In genomic region chr18:23458830-23459529, GRCh38 we compare ENCODE assay signal across 11 cellular contexts. TPM values are rescaled to one million over a fixed set of nuclear protein-coding genes. Genes with fewer than 3 reads are reported as not detected.
DNase-seq lines count a peak whose midpoint lies in the region; ATAC-seq, FAIRE-seq and TF ChIP-seq lines count a peak whose summit lies in the region.
"Had no signal": no experiment of that assay in that cellular context is flagged by ENCODE, and none has a peak within 500 bp of the region (broad histone marks: within the 10 kb centered on the region; RNA-seq: fewer than 3 reads in every experiment).

No MANE protein-coding gene starts in this region.

- H3K36me3 ChIP-seq in endothelial cell of umbilical vein (ENCODE audit: control insufficient read depth in 2 of 2, extremely low read depth in 1 of 2, insufficient read depth in 2 of 2, low read length in 2 of 2): peaks cover 5 to 6% of the 10 kb centered on the region in 2 experiments
- no peaks in the 10 kb centered on the region; the same call in 1 of the 2 replicates for H3K36me3 ChIP-seq in GM23338 (ENCODE audit: insufficient read depth)

- H3K9ac ChIP-seq in endothelial cell of umbilical vein (replicated peaks; ENCODE audit: extremely low read depth, insufficient read depth, low read length): no peak overlapping the region

- CTCF ChIA-PET in endothelial cell of umbilical vein (lab: Charles Lee): interaction anchor here (0.6 to 1.9 kb wide), 2 partner anchors 13 to 428 kb away, joined by 3 to 5 read pairs; no protein-coding TSS in a partner anchor

- DNase-seq in D721Med (ENCODE audit: insufficient read length, low spot score): no peak
- DNase-seq in NCI-H446 treated with DMSO at 0.1 percent for 48 hours (lab: John Stamatoyannopoulos, UW): peak; percentile 5
- DNase-seq in endothelial cell of umbilical vein (ENCODE audit: low read depth, low spot score): peak; percentile 7
- no peak for DNase-seq in natural killer cell treated with Interleukin-12 subunit alpha and Interleukin-12 subunit beta and Interleukin-15 and Interleukin-18, amount 100 ng/mL, for 72 hours (ENCODE audit: low spot score)
- DNase-seq in GM23338 (ENCODE audit: low spot score): no peak
- DNase-seq: caudate nucleus; foreskin keratinocyte; posterior cingulate gyrus; stimulated activated naive CD8-positive, alpha-beta T cell treated with anti-CD3 and anti-CD28 coated beads, Interleukin-15, Interleukin-2, amounts not matched to agents 100 U/mL and 50 U/mL, for 24 hours had no signal

- H3K9me2 ChIP-seq in GM23338 (ENCODE audit: insufficient read depth): no peaks in the 10 kb centered on the region

- no peak overlapping the region for H2AFZ ChIP-seq in endothelial cell of umbilical vein (ENCODE audit: low read depth, low read length)
- no peak overlapping the region for H2AFZ ChIP-seq in GM23338

- no peaks in the 10 kb centered on the region for H3F3A ChIP-seq in GM23338 (replicated peaks; ENCODE audit: low read depth)

- H3K4me3 Mint-ChIP-seq in natural killer cell treated with Interleukin-12 subunit alpha and Interleukin-12 subunit beta and Interleukin-15 and Interleukin-18, amount 100 ng/mL, for 72 hours: peak overlapping the region; percentile 58
- no peak overlapping the region for H3K4me3 Mint-ChIP-seq in GM23338

- H3K4me3 ChIP-seq in endothelial cell of umbilical vein (replicated peaks in 1 of 3; ENCODE audit: insufficient read depth in 1 of 3, low read depth in 1 of 3, low read length in 3 of 3) (no peak overlapping the region), GM23338 (no peak overlapping the region)

- H3K27ac ChIP-seq in endothelial cell of umbilical vein (ENCODE audit: insufficient read depth, low read depth, low read length) (no peak overlapping the region), GM23338 (ENCODE audit: low read depth) (no peak overlapping the region)
- H3K27ac ChIP-seq: foreskin keratinocyte had no signal

- H3K79me2 ChIP-seq in endothelial cell of umbilical vein (ENCODE audit: control insufficient read depth, insufficient read depth, low read length) (peaks cover 79% of the 10 kb centered on the region), GM23338 (replicated peaks; ENCODE audit: insufficient read depth) (peaks cover 75% of the 10 kb centered on the region)

- FAIRE-seq in D721Med (lab: Jason Lieb, UNC) (peak; percentile 51), endothelial cell of umbilical vein (lab: Jason Lieb, UNC) (no peak)

- H4K20me1 ChIP-seq in endothelial cell of umbilical vein (replicated peaks; ENCODE audit: control insufficient read depth, extremely low read depth, insufficient read depth, low read length): peaks cover 13% of the 10 kb centered on the region
- peaks cover 11% of the 10 kb centered on the region for H4K20me1 ChIP-seq in GM23338 (replicated peaks; ENCODE audit: insufficient read depth)

- dilution Hi-C loops in endothelial cell of umbilical vein (cut with MboI; ENCODE audit: extremely low pct_ligation_motif_present, low sequenced_read_pairs): no loop called here

- TF ChIP-seq CTCF in D721Med (IDR thresholded peaks at IDR 0.05; ENCODE audit: insufficient read depth, missing control alignments): no peak
- no peak for TF ChIP-seq CTCF in endothelial cell of umbilical vein (IDR thresholded peaks at IDR 0.05; ENCODE audit: extremely low read depth in 1 of 2, insufficient read depth in 1 of 2, low read depth in 1 of 2, low read length in 2 of 2)
- TF ChIP-seq CTCF in GM23338 (conservative IDR thresholded peaks at IDR 0.05; ENCODE audit: low read depth in 2 of 2): no peak

- H3K4me1 ChIP-seq in endothelial cell of umbilical vein (ENCODE audit: control insufficient read depth, extremely low read depth, insufficient read depth, low read length) (peaks cover 13% of the 10 kb centered on the region), GM23338 (ENCODE audit: insufficient read depth) (0 out of 2 replicates have a peak, but pooled peaks cover 5% of the 10 kb centered on the region)
- H3K4me1 ChIP-seq: foreskin keratinocyte had no signal

- H3K4me1 Mint-ChIP-seq in natural killer cell treated with Interleukin-12 subunit alpha and Interleukin-12 subunit beta and Interleukin-15 and Interleukin-18, amount 100 ng/mL, for 72 hours (ENCODE audit: low read depth in 2 of 2): peaks cover 58 to 65% of the 10 kb centered on the region in 2 donors
- peaks cover 5% of the 10 kb centered on the region for H3K4me1 Mint-ChIP-seq in GM23338

- H3K27me3 Mint-ChIP-seq in natural killer cell treated with Interleukin-12 subunit alpha and Interleukin-12 subunit beta and Interleukin-15 and Interleukin-18, amount 100 ng/mL, for 72 hours: no peaks in the 10 kb centered on the region
- no peaks in the 10 kb centered on the region for H3K27me3 Mint-ChIP-seq in GM23338 (ENCODE audit: insufficient read depth, low read depth, poor library complexity)

- intact Hi-C loops in endothelial cell of umbilical vein (cut with micrococcal nuclease): loop anchor here (5.0 kb wide), 1 partner anchor 527 kb away; the partner anchor contains the start of gene RBBP8

- no peaks in the 10 kb centered on the region for H3K9me3 ChIP-seq in endothelial cell of umbilical vein (replicated peaks; ENCODE audit: control insufficient read depth, insufficient read depth, low read length)

- peaks cover 17% of the 10 kb centered on the region for H3K36me3 Mint-ChIP-seq in natural killer cell treated with Interleukin-12 subunit alpha and Interleukin-12 subunit beta and Interleukin-15 and Interleukin-18, amount 100 ng/mL, for 72 hours
- peaks cover 12% of the 10 kb centered on the region for H3K36me3 Mint-ChIP-seq in GM23338 (ENCODE audit: low read depth)

- no peaks in the 10 kb centered on the region for H3K9me3 Mint-ChIP-seq in natural killer cell treated with Interleukin-12 subunit alpha and Interleukin-12 subunit beta and Interleukin-15 and Interleukin-18, amount 100 ng/mL, for 72 hours
- H3K9me3 Mint-ChIP-seq in GM23338: no peaks in the 10 kb centered on the region

- H3K27ac Mint-ChIP-seq in natural killer cell treated with Interleukin-12 subunit alpha and Interleukin-12 subunit beta and Interleukin-15 and Interleukin-18, amount 100 ng/mL, for 72 hours: peak overlapping the region; percentile 46 to 58
- H3K27ac Mint-ChIP-seq in GM23338: no peak overlapping the region

- peak; percentile 69 to 78 for ATAC-seq in natural killer cell treated with Interleukin-12 subunit alpha and Interleukin-12 subunit beta and Interleukin-15 and Interleukin-18, amount 100 ng/mL, for 72 hours
- no peak for ATAC-seq in GM23338
- no peak for ATAC-seq in GM19467 (IDR thresholded peaks at IDR 0.05; ENCODE audit: unreplicated experiment)
- no peak for ATAC-seq in GM18520 (IDR thresholded peaks at IDR 0.05; ENCODE audit: unreplicated experiment)
- ATAC-seq: foreskin keratinocyte; stimulated activated naive CD8-positive, alpha-beta T cell treated with anti-CD3 and anti-CD28 coated beads, Interleukin-15, Interleukin-2, amounts not matched to agents 100 U/mL and 50 U/mL, for 24 hours had no signal

- H3K4me2 ChIP-seq in endothelial cell of umbilical vein (ENCODE audit: insufficient read depth, low read length) (no peak overlapping the region), GM23338 (no peak overlapping the region)

- no peaks in the 10 kb centered on the region for H3K27me3 ChIP-seq in endothelial cell of umbilical vein (ENCODE audit: control insufficient read depth in 2 of 2, insufficient read depth in 2 of 2, low read length in 2 of 2)
- no peaks in the 10 kb centered on the region for H3K27me3 ChIP-seq in GM23338 (ENCODE audit: insufficient read depth)
- H3K27me3 ChIP-seq: foreskin keratinocyte had no signal

- POLR2A ChIA-PET in endothelial cell of umbilical vein (lab: Charles Lee): no interaction called here

- no TSS peak for BruUV-seq in endothelial cell of umbilical vein (replicated peaks; lab: Mats Ljungman, UMichigan)

- H3K9me1 ChIP-seq in endothelial cell of umbilical vein (replicated peaks; ENCODE audit: control insufficient read depth, extremely low read depth, insufficient read depth, low read length): no peaks in the 10 kb centered on the region

- no peak for TF ChIP-seq POLR2A in endothelial cell of umbilical vein (IDR thresholded peaks at IDR 0.05; ENCODE audit: low read depth, low read length)

TF ChIP-seq in GM23338, 12 proteins besides CTCF, POLR2A, EP300 and RAD21 (continues in another document):
- TF ChIP-seq STAT1 (IDR thresholded peaks at IDR 0.05; ENCODE audit: unreplicated experiment) (no peak), EZH2phosphoT487 (IDR thresholded peaks at IDR 0.05; ENCODE audit: unreplicated experiment) (no peak)

RNA-seq across cellular contexts. Expression of gene RIOK3, which starts 5.9 kb away (rescaled TPM):
- 50.7 and 55.7 TPM in 2 replicates for total RNA-seq in endothelial cell of umbilical vein
- polyA plus RNA-seq in endothelial cell of umbilical vein (12.4 and 14.8 TPM in 2 replicates), GM23338 (2016; fragmentation: Nextera tagmentation; extraction: Ambion mirVana) (20.8 and 22.7 TPM in 2 replicates)
- 18.1 and 19.6 TPM in 2 replicates for polyA plus RNA-seq in endothelial cell of umbilical vein (2011; cell fraction: cytosol; rRNA removed)
- 49.5 and 55.9 TPM in 2 replicates for polyA plus RNA-seq in endothelial cell of umbilical vein (2011; cell fraction: nucleus; rRNA removed)
- 40.6 and 42.5 TPM in 2 replicates for polyA plus RNA-seq in endothelial cell of umbilical vein (2012)
- 25.1 and 27.5 TPM in 2 replicates for polyA minus RNA-seq in endothelial cell of umbilical vein
- 29.1 TPM for polyA minus RNA-seq in endothelial cell of umbilical vein (2011; cell fraction: cytosol; rRNA and poly(A)+ RNA removed)
- polyA minus RNA-seq in endothelial cell of umbilical vein (2011; cell fraction: nucleus; rRNA and poly(A)+ RNA removed): 30.4 and 37.9 TPM in 2 replicates
- 10 to 100 TPM; 71.5 to 95.4 TPM for total RNA-seq in natural killer cell treated with Interleukin-12 subunit alpha and Interleukin-12 subunit beta and Interleukin-15 and Interleukin-18, amount 100 ng/mL, for 72 hours
- 22.1 and 23.7 TPM in 2 replicates for total RNA-seq in GM23338 (2014; rRNA removed; shearing (Covaris generic))

RNA-seq across cellular contexts. Expression of gene RMC1, which starts 44.3 kb away (rescaled TPM):
- total RNA-seq in endothelial cell of umbilical vein: 27.8 and 29.7 TPM in 2 replicates
- 26.2 and 27.4 TPM in 2 replicates for polyA plus RNA-seq in endothelial cell of umbilical vein
- polyA plus RNA-seq in endothelial cell of umbilical vein (2011; cell fraction: cytosol; rRNA removed): 20.6 and 21.6 TPM in 2 replicates
- polyA plus RNA-seq in endothelial cell of umbilical vein (2011; cell fraction: nucleus; rRNA removed): 57.5 and 72.0 TPM in 2 replicates
- 21.3 and 22.2 TPM in 2 replicates for polyA plus RNA-seq in endothelial cell of umbilical vein (2012)
- 20.7 and 21.1 TPM in 2 replicates for polyA minus RNA-seq in endothelial cell of umbilical vein
- 12.3 TPM for polyA minus RNA-seq in endothelial cell of umbilical vein (2011; cell fraction: cytosol; rRNA and poly(A)+ RNA removed)
- 17.9 and 22.2 TPM in 2 replicates for polyA minus RNA-seq in endothelial cell of umbilical vein (2011; cell fraction: nucleus; rRNA and poly(A)+ RNA removed)
- total RNA-seq in natural killer cell treated with Interleukin-12 subunit alpha and Interleukin-12 subunit beta and Interleukin-15 and Interleukin-18, amount 100 ng/mL, for 72 hours: 10 to 100 TPM; 58.8 to 61.1 TPM
- total RNA-seq in GM23338 (2014; rRNA removed; shearing (Covaris generic)): 18.9 and 23.3 TPM in 2 replicates
- polyA plus RNA-seq in GM23338 (2016; fragmentation: Nextera tagmentation; extraction: Ambion mirVana): 23.6 and 24.6 TPM in 2 replicates

Comparison
In these comparisons a context has a peak if more than half of its experiments do, and no peak if none do; other contexts are left out.
1. DNase-seq: peak in NCI-H446 treated with DMSO at 0.1 percent for 48 hours (single experiment) and endothelial cell of umbilical vein (single experiment); none in D721Med (single experiment), natural killer cell treated with Interleukin-12 subunit alpha and Interleukin-12 subunit beta and Interleukin-15 and Interleukin-18, amount 100 ng/mL, for 72 hours (single experiment) and GM23338 (single experiment).
2. ATAC-seq: peak in natural killer cell treated with Interleukin-12 subunit alpha and Interleukin-12 subunit beta and Interleukin-15 and Interleukin-18, amount 100 ng/mL, for 72 hours (2 of 2); none in GM23338 (single experiment), GM19467 (single experiment) and GM18520 (single experiment).